Comparison of ENCODE assay signal across 18 cellular contexts in genomic region chr9:8867148-8867547, GRCh38.
"Had no signal": no experiment of that assay in that cellular context is flagged by ENCODE, and none has a peak within 500 bp of the region (broad histone marks: within the 10 kb centered on the region; RNA-seq: fewer than 3 reads in every experiment).

No MANE protein-coding gene starts in this region.

- H3K36me3 Mint-ChIP-seq: naive thymus-derived CD8-positive, alpha-beta T cell; stimulated activated memory B cell treated with anti-CD40 and anti-IgM and Interleukin-4, amounts not matched to agents 10 μg/mL and 1 μg/mL and 100 μg/mL, for 72 hours had no signal

- H3K4me1 ChIP-seq: esophagus squamous epithelium, gastroesophageal sphincter, pancreas, prostate gland, testis, tibial nerve had no signal

- H3K27ac Mint-ChIP-seq: effector memory CD8-positive, alpha-beta T cell; naive thymus-derived CD8-positive, alpha-beta T cell; stimulated activated memory B cell treated with anti-CD40 and anti-IgM and Interleukin-4, amounts not matched to agents 10 μg/mL and 1 μg/mL and 100 μg/mL, for 72 hours; stimulated activated naive CD8-positive, alpha-beta T cell treated with anti-CD3 and anti-CD28 coated beads, Interleukin-15, Interleukin-2, amounts not matched to agents 100 ng/mL and 50 ng/mL, for 24 hours had no signal

- H3K36me3 ChIP-seq: esophagus squamous epithelium, gastroesophageal sphincter, pancreas, prostate gland, right lobe of liver, tibial nerve had no signal

- H3K4me2 ChIP-seq: hepatocyte had no signal

- H2AFZ ChIP-seq: hepatocyte had no signal

- H3K27me3 Mint-ChIP-seq: stimulated activated memory B cell treated with anti-CD40 and anti-IgM and Interleukin-4, amounts not matched to agents 10 μg/mL and 1 μg/mL and 100 μg/mL, for 72 hours had no signal

- H3K4me1 Mint-ChIP-seq: naive thymus-derived CD8-positive, alpha-beta T cell; stimulated activated memory B cell treated with anti-CD40 and anti-IgM and Interleukin-4, amounts not matched to agents 10 μg/mL and 1 μg/mL and 100 μg/mL, for 72 hours had no signal

- H3K27ac ChIP-seq: esophagus squamous epithelium, gastroesophageal sphincter, hepatocyte, pancreas, prostate gland, right lobe of liver, testis, tibial nerve had no signal

- ATAC-seq: effector memory CD8-positive, alpha-beta T cell; gastroesophageal sphincter; mucosa of descending colon; naive thymus-derived CD8-positive, alpha-beta T cell; pancreas; right lobe of liver; stimulated activated memory B cell treated with anti-CD40 and anti-IgM and Interleukin-4, amounts not matched to agents 10 μg/mL and 1 μg/mL and 100 μg/mL, for 72 hours had no signal

- H3K27me3 ChIP-seq: esophagus squamous epithelium, gastroesophageal sphincter, hepatocyte, pancreas, right lobe of liver, testis, tibial nerve had no signal

- H3K9me3 Mint-ChIP-seq: naive thymus-derived CD8-positive, alpha-beta T cell; stimulated activated memory B cell treated with anti-CD40 and anti-IgM and Interleukin-4, amounts not matched to agents 10 μg/mL and 1 μg/mL and 100 μg/mL, for 72 hours; stimulated activated naive CD8-positive, alpha-beta T cell treated with anti-CD3 and anti-CD28 coated beads, Interleukin-15, Interleukin-2, amounts not matched to agents 100 ng/mL and 50 ng/mL, for 24 hours had no signal

- H3K4me3 ChIP-seq: esophagus squamous epithelium, gastroesophageal sphincter, hepatocyte, mucosa of descending colon, pancreas, prostate gland, right lobe of liver, testis, tibial nerve had no signal

- H3K9me3 ChIP-seq: esophagus squamous epithelium, gastroesophageal sphincter, mucosa of descending colon, pancreas, prostate gland, right lobe of liver, testis, tibial nerve had no signal

- H3K79me2 ChIP-seq: hepatocyte had no signal

- H3K4me3 Mint-ChIP-seq: effector memory CD8-positive, alpha-beta T cell; naive thymus-derived CD8-positive, alpha-beta T cell; stimulated activated memory B cell treated with anti-CD40 and anti-IgM and Interleukin-4, amounts not matched to agents 10 μg/mL and 1 μg/mL and 100 μg/mL, for 72 hours; stimulated activated naive CD8-positive, alpha-beta T cell treated with anti-CD3 and anti-CD28 coated beads, Interleukin-15, Interleukin-2, amounts not matched to agents 100 ng/mL and 50 ng/mL, for 24 hours had no signal

- DNase-seq: effector memory CD8-positive, alpha-beta T cell; esophagus squamous epithelium; foreskin fibroblast; mucosa of descending colon; naive thymus-derived CD8-positive, alpha-beta T cell; occipital lobe; pancreas; right lobe of liver; stimulated activated CD4-positive, alpha-beta T cell treated with anti-CD3 and anti-CD28 coated beads, Interleukin-15, amount 100 ng/mL, for 24 hours; stimulated activated CD4-positive, alpha-beta T cell treated with anti-CD3 and anti-CD28 coated beads, Interleukin-1b, Interleukin-23, amount 100 ng/mL, for 48 hours; stimulated activated CD4-positive, alpha-beta T cell treated with anti-CD3 and anti-CD28 coated beads, Interleukin-4, amount 100 ng/mL, for 24 hours; testis had no signal

- FAIRE-seq: pancreas had no signal
